Comparison of ENCODE assay signal across 8 cellular contexts in genomic region chr19:9673912-9674668, GRCh38. TPM values are rescaled to one million over a fixed set of nuclear protein-coding genes. Genes with fewer than 3 reads are reported as not detected.
DNase-seq lines count a peak whose midpoint lies in the region; ATAC-seq, FAIRE-seq and TF ChIP-seq lines count a peak whose summit lies in the region.

No MANE protein-coding gene starts in this region.

- H4K20me1 ChIP-seq in endothelial cell of umbilical vein (replicated peaks; ENCODE audit: control insufficient read depth, extremely low read depth, insufficient read depth, low read length): no peaks in the 10 kb centered on the region

- BruUV-seq in endothelial cell of umbilical vein (replicated peaks; lab: Mats Ljungman, UMichigan): no TSS peak

- H3K4me3 ChIP-seq in endothelial cell of umbilical vein (replicated peaks in 1 of 3; ENCODE audit: insufficient read depth in 1 of 3, low read depth in 1 of 3, low read length in 3 of 3) (peak overlapping the region; percentile 73 to 88 (median 74)), neutrophil (ENCODE audit: low read depth in 1 of 2, low read length in 1 of 2) (peak overlapping the region; percentile 89 to 97)

- intact Hi-C loops in endothelial cell of umbilical vein (cut with micrococcal nuclease): no loop called here

- H2AFZ ChIP-seq in endothelial cell of umbilical vein (ENCODE audit: low read depth, low read length): peak overlapping the region; percentile 80

- H3K79me2 ChIP-seq in endothelial cell of umbilical vein (ENCODE audit: control insufficient read depth, insufficient read depth, low read length): peaks cover 50% of the 10 kb centered on the region

- H3K4me2 ChIP-seq in endothelial cell of umbilical vein (ENCODE audit: insufficient read depth, low read length): peak overlapping the region; percentile 65

- H3K27ac ChIP-seq in 22Rv1: peak overlapping the region; percentile 85
- peak overlapping the region; percentile 85 for H3K27ac ChIP-seq in endothelial cell of umbilical vein (ENCODE audit: insufficient read depth, low read depth, low read length)
- H3K27ac ChIP-seq in neutrophil: peak overlapping the region; percentile 89

- CTCF ChIA-PET in endothelial cell of umbilical vein (lab: Charles Lee): no interaction called here

- ATAC-seq in HG02852 (IDR thresholded peaks at IDR 0.05; ENCODE audit: unreplicated experiment): peak; percentile 18
- ATAC-seq in GM19455 (IDR thresholded peaks at IDR 0.05; ENCODE audit: unreplicated experiment): no peak

- no peak for TF ChIP-seq POLR2A in endothelial cell of umbilical vein (IDR thresholded peaks at IDR 0.05; ENCODE audit: low read depth, low read length)

- H3K27me3 ChIP-seq in endothelial cell of umbilical vein (ENCODE audit: control insufficient read depth in 2 of 2, insufficient read depth in 2 of 2, low read length in 2 of 2) (no peaks in the 10 kb centered on the region), neutrophil (no peaks in the 10 kb centered on the region)

- dilution Hi-C loops in endothelial cell of umbilical vein (cut with MboI; ENCODE audit: extremely low pct_ligation_motif_present, low sequenced_read_pairs): no loop called here

- H3K9me3 ChIP-seq in endothelial cell of umbilical vein (replicated peaks; ENCODE audit: control insufficient read depth, insufficient read depth, low read length) (peaks cover 2% of the 10 kb centered on the region), neutrophil (no peaks in the 10 kb centered on the region)

- peak; percentile 17 to 26 for DNase-seq in activated CD4-positive, alpha-beta T cell treated with anti-CD3 and anti-CD28 coated beads for 4 hours
- DNase-seq in endothelial cell of umbilical vein (ENCODE audit: low read depth, low spot score) (peak; percentile 28), inferior parietal cortex (ENCODE audit: extremely low spot score) (no peak), DMS153 treated with DMSO at 0.1 percent for 48 hours (lab: John Stamatoyannopoulos, UW; ENCODE audit: unreplicated experiment) (no peak)

- TF ChIP-seq CTCF in 22Rv1 (IDR thresholded peaks at IDR 0.05) (no peak), endothelial cell of umbilical vein (IDR thresholded peaks at IDR 0.05; ENCODE audit: extremely low read depth in 1 of 2, insufficient read depth in 1 of 2, low read depth in 1 of 2, low read length in 2 of 2) (no peak), neutrophil (IDR thresholded peaks at IDR 0.05) (no peak)

- peak; percentile 12 for FAIRE-seq in endothelial cell of umbilical vein (lab: Jason Lieb, UNC)

- H3K36me3 ChIP-seq in endothelial cell of umbilical vein (ENCODE audit: control insufficient read depth in 2 of 2, extremely low read depth in 1 of 2, insufficient read depth in 2 of 2, low read length in 2 of 2): no peaks in the 10 kb centered on the region
- no peaks in the 10 kb centered on the region for H3K36me3 ChIP-seq in neutrophil

- H3K9me1 ChIP-seq in endothelial cell of umbilical vein (replicated peaks; ENCODE audit: control insufficient read depth, extremely low read depth, insufficient read depth, low read length): no peaks in the 10 kb centered on the region

- H3K4me1 ChIP-seq in endothelial cell of umbilical vein (ENCODE audit: control insufficient read depth, extremely low read depth, insufficient read depth, low read length) (no peaks in the 10 kb centered on the region), neutrophil (ENCODE audit: control insufficient read depth in 1 of 2, insufficient read depth in 1 of 2, low read depth in 1 of 2, low read length in 1 of 2) (peaks cover 10 to 12% of the 10 kb centered on the region in 2 experiments)

- POLR2A ChIA-PET in endothelial cell of umbilical vein (lab: Charles Lee): no interaction called here

- H3K9ac ChIP-seq in endothelial cell of umbilical vein (replicated peaks; ENCODE audit: extremely low read depth, insufficient read depth, low read length): peak overlapping the region; percentile 89

TF ChIP-seq in endothelial cell of umbilical vein, 7 proteins besides CTCF, POLR2A, EP300 and RAD21:
- TF ChIP-seq POLR2AphosphoS5 (IDR thresholded peaks at IDR 0.05; ENCODE audit: insufficient read depth, low read depth, low read length) (no peak), FOS (IDR thresholded peaks at IDR 0.05; ENCODE audit: borderline replicate concordance, insufficient read depth, low read length) (peak; percentile 41), JUN (IDR thresholded peaks at IDR 0.05; ENCODE audit: borderline replicate concordance, insufficient read depth, insufficient read length, low read depth) (no peak), MAX (IDR thresholded peaks at IDR 0.05; ENCODE audit: insufficient read depth, insufficient read length) (no peak), MYC (IDR thresholded peaks at IDR 0.05; ENCODE audit: low read depth, low read length) (no peak), EZH2 (IDR thresholded peaks at IDR 0.05; ENCODE audit: borderline replicate concordance, low read depth, low read length, severe bottlenecking) (no peak), GATA2 (IDR thresholded peaks at IDR 0.05; ENCODE audit: insufficient read depth, insufficient read length, low read depth, low read length) (no peak)

RNA-seq across cellular contexts. Expression of gene ZNF562, which starts 0.8 kb away (rescaled TPM):
- total RNA-seq in endothelial cell of umbilical vein: 22.3 and 27.0 TPM in 2 replicates
- 5.7 and 6.3 TPM in 2 replicates for polyA plus RNA-seq in endothelial cell of umbilical vein
- polyA plus RNA-seq in endothelial cell of umbilical vein (2011; cell fraction: cytosol; rRNA removed): 5.5 and 6.3 TPM in 2 replicates
- 12.8 and 15.3 TPM in 2 replicates for polyA plus RNA-seq in endothelial cell of umbilical vein (2011; cell fraction: nucleus; rRNA removed)
- 10.2 and 12.7 TPM in 2 replicates for polyA plus RNA-seq in endothelial cell of umbilical vein (2012)
- polyA minus RNA-seq in endothelial cell of umbilical vein: 36.3 and 48.9 TPM in 2 replicates
- polyA minus RNA-seq in endothelial cell of umbilical vein (2011; cell fraction: cytosol; rRNA and poly(A)+ RNA removed): 13.0 TPM
- polyA minus RNA-seq in endothelial cell of umbilical vein (2011; cell fraction: nucleus; rRNA and poly(A)+ RNA removed): 26.4 and 27.9 TPM in 2 replicates

RNA-seq across cellular contexts. Expression of gene ZNF561, which starts 53.1 kb away (rescaled TPM):
- total RNA-seq in endothelial cell of umbilical vein: 39.4 and 44.9 TPM in 2 replicates
- 22.8 and 23.7 TPM in 2 replicates for polyA plus RNA-seq in endothelial cell of umbilical vein
- 16.8 and 20.0 TPM in 2 replicates for polyA plus RNA-seq in endothelial cell of umbilical vein (2011; cell fraction: cytosol; rRNA removed)
- polyA plus RNA-seq in endothelial cell of umbilical vein (2011; cell fraction: nucleus; rRNA removed): 50.3 and 70.7 TPM in 2 replicates
- polyA plus RNA-seq in endothelial cell of umbilical vein (2012): 38.8 and 41.7 TPM in 2 replicates
- polyA minus RNA-seq in endothelial cell of umbilical vein: 67.6 and 97.1 TPM in 2 replicates
- 19.3 TPM for polyA minus RNA-seq in endothelial cell of umbilical vein (2011; cell fraction: cytosol; rRNA and poly(A)+ RNA removed)
- 44.7 and 49.7 TPM in 2 replicates for polyA minus RNA-seq in endothelial cell of umbilical vein (2011; cell fraction: nucleus; rRNA and poly(A)+ RNA removed)

Comparison
In these comparisons a context has a peak if more than half of its experiments do, and no peak if none do; other contexts are left out.
1. DNase-seq: peak in activated CD4-positive, alpha-beta T cell treated with anti-CD3 and anti-CD28 coated beads for 4 hours (2 of 2) and endothelial cell of umbilical vein (single experiment); none in inferior parietal cortex (single experiment) and DMS153 treated with DMSO at 0.1 percent for 48 hours (single experiment).
2. Peak in every context shown above with its lines, with median percentiles within 50 percentile points of each other: H3K27ac ChIP-seq.